In the genomic region with DNA sequence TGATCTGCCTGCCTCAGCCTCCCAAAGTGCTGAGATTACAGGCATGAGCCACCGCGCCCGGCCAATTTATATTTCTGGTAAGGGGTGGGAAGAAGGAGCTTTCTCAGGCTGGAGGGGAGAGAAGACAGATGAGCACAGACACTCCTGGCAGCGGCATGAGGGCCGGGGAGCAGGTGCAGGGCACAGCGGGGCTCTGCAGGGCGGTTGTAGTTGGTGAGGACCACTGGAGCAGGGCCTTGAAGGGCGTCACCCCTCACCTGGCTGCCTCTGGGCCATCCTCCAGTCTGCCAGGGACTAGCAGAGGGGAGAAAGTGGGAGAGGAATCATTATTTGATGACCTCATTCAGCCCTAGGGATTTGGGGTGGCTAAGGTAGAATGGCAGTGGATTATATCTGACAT, we compare ENCODE assay signal across 26 cellular contexts.
"Had no signal": no experiment of that assay in that cellular context is flagged by ENCODE, and none has a peak within 500 bp of the region (broad histone marks: within the 10 kb centered on the region; RNA-seq: fewer than 3 reads in every experiment).

No MANE protein-coding gene starts in this region.

- H3K27me3 Mint-ChIP-seq: activated CD4-positive, alpha-beta memory T cell treated with anti-CD3 and anti-CD28 coated beads, Interleukin-2, amount 10 ng/mL, durations not matched to agents 7 days and 5 days; activated naive CD8-positive, alpha-beta T cell; activated T-helper 17 cell treated with anti-CD3 and anti-CD28 coated beads, Interleukin-2, amount 50 U/mL, for 72 hours; T-cell had no signal

- ATAC-seq: activated CD4-positive, alpha-beta T cell treated with anti-CD3 and anti-CD28 coated beads for 36 hours; activated T-helper 17 cell treated with anti-CD3 and anti-CD28 coated beads, Interleukin-2, amount 50 U/mL, for 72 hours; Panc1; Right ventricle myocardium inferior; T-cell had no signal

- H3K4me3 ChIP-seq: breast epithelium, SK-N-MC had no signal

- H3K27me3 ChIP-seq: breast epithelium had no signal

- DNase-seq: activated CD4-positive, alpha-beta memory T cell treated with anti-CD3 and anti-CD28 coated beads, Interleukin-2, amount 10 ng/mL, durations not matched to agents 7 days and 5 days; activated CD4-positive, alpha-beta T cell treated with anti-CD3 and anti-CD28 coated beads for 36 hours; activated CD4-positive, alpha-beta T cell treated with anti-CD3 and anti-CD28 coated beads, Interleukin-2, amount 50 U/mL, for 1 hour; activated gamma-delta T cell; activated naive CD4-positive, alpha-beta T cell treated with anti-CD3 and anti-CD28 coated beads for 36 hours; activated T-cell treated with anti-CD3 and anti-CD28 coated beads for 4 hours; activated T-cell treated with anti-CD3 and anti-CD28 coated beads, Interleukin-2, amount 50 U/mL, for 48 hours; caudate nucleus; KG1; NCI-H1048; NCI-H2029; NCI-H2107; NCI-H510A treated with DMSO at 0.1 percent for 48 hours; NK-92 treated with Interleukin-12 subunit alpha and Interleukin-12 subunit beta, amount 100 ng/mL, for 24 hours; OCI-M1; RPMI8226; T-cell; T-helper 2 cell; T1000 had no signal

- H3K36me3 ChIP-seq: breast epithelium had no signal

- H3K27ac ChIP-seq: breast epithelium, SK-N-MC, VCaP had no signal

- H3K27ac Mint-ChIP-seq: activated CD4-positive, alpha-beta memory T cell treated with anti-CD3 and anti-CD28 coated beads, Interleukin-2, amount 10 ng/mL, durations not matched to agents 7 days and 5 days; activated CD4-positive, alpha-beta T cell treated with anti-CD3 and anti-CD28 coated beads for 36 hours; activated naive CD4-positive, alpha-beta T cell treated with anti-CD3 and anti-CD28 coated beads for 36 hours; activated naive CD8-positive, alpha-beta T cell; activated T-helper 17 cell treated with anti-CD3 and anti-CD28 coated beads, Interleukin-2, amount 50 U/mL, for 72 hours; T-cell had no signal

- H3K9me3 Mint-ChIP-seq: activated T-helper 17 cell treated with anti-CD3 and anti-CD28 coated beads, Interleukin-2, amount 50 U/mL, for 72 hours had no signal

- H3K36me3 Mint-ChIP-seq: activated naive CD8-positive, alpha-beta T cell; T-cell had no signal

- H3K4me3 Mint-ChIP-seq: activated CD4-positive, alpha-beta memory T cell treated with anti-CD3 and anti-CD28 coated beads, Interleukin-2, amount 10 ng/mL, durations not matched to agents 7 days and 5 days; activated CD4-positive, alpha-beta T cell treated with anti-CD3 and anti-CD28 coated beads for 36 hours; activated naive CD4-positive, alpha-beta T cell treated with anti-CD3 and anti-CD28 coated beads for 36 hours; activated naive CD8-positive, alpha-beta T cell; activated T-helper 17 cell treated with anti-CD3 and anti-CD28 coated beads, Interleukin-2, amount 50 U/mL, for 72 hours; T-cell had no signal
